ENCODE assay signal across 8 cellular contexts in the genomic region with DNA sequence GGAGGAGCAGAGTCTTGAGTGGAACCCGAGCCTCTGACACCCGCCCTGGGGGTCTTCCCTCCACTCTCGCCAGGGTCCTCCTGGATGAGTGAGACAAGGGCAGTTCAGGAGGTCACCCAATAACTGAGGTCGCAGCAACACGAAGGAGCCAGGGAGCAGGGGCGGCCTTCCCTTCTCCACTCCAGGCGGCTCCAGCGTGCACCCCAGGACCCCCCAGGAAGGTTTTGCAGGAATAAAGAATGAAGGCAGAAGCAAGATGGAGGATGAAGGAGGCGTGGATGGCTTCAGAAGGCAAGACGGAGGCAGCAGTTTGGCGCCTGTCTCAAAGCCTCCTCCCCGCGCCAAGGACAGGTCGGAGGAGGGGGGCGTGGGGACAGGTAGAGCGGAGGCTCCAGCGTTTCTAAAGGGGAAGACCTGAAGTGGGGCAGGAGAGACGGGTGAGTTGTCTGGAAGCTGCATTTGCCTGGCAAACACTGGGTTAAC. TPM values are rescaled to one million over a fixed set of nuclear protein-coding genes. Genes with fewer than 3 reads are reported as not detected.
DNase-seq lines count a peak whose midpoint lies in the region; ATAC-seq and TF ChIP-seq lines count a peak whose summit lies in the region.

No MANE protein-coding gene starts in this region.

- H3K27me3 Mint-ChIP-seq in activated CD4-positive, alpha-beta memory T cell treated with anti-CD3 and anti-CD28 coated beads for 36 hours, result peaks cover 9% of the 10 kb centered on the region

- H3K4me1 ChIP-seq in HAP-1, result peaks cover 33% of the 10 kb centered on the region
- peaks cover 27% of the 10 kb centered on the region for H3K4me1 ChIP-seq in iPS DF 6.9 (ENCODE audit: control insufficient read depth, insufficient read depth, low read length)
- peaks cover 25 to 68% (median 46%) of the 10 kb centered on the region in 6 donors for H3K4me1 ChIP-seq in spleen

- H3K4me3 ChIP-seq in HAP-1 (peak overlapping the region; percentile 76), iPS DF 6.9 (ENCODE audit: low read length) (peak overlapping the region; percentile 95; the same call in 1 of the 2 replicates), spleen (peak overlapping the region in 7 of 8 donors; percentile 54 to 82 (median 67))

- peak overlapping the region; percentile 83 for H3K4me3 Mint-ChIP-seq in activated CD4-positive, alpha-beta memory T cell treated with anti-CD3 and anti-CD28 coated beads for 36 hours

- peaks cover 6% of the 10 kb centered on the region for H3K36me3 ChIP-seq in HAP-1 (replicated peaks)
- H3K36me3 ChIP-seq in iPS DF 6.9 (ENCODE audit: control insufficient read depth, insufficient read depth, low read length), result no peaks in the 10 kb centered on the region
- no peaks in the 10 kb centered on the region for H3K36me3 ChIP-seq in spleen

- CTCF ChIA-PET in activated CD4-positive, alpha-beta memory T cell treated with anti-CD3 and anti-CD28 coated beads for 36 hours (lab: Charles Lee), result interaction anchor here (0.6 to 2.1 kb wide), 9 partner anchors 9 to 189 kb away, joined by 3 to 13 read pairs (median 3); no protein-coding TSS in a partner anchor

- no CpG with 5 or more reads among the region's 18 CpGs for WGBS in iPS DF 6.9 (ENCODE audit: insufficient coverage, insufficient read length)
- 46 to 58% (median 50%) methylated on average over 18 of the region's 18 CpGs for WGBS in spleen, 5 donors

- POLR2A ChIA-PET in activated CD4-positive, alpha-beta memory T cell treated with anti-CD3 and anti-CD28 coated beads for 36 hours (lab: Charles Lee), result interaction anchor here (1.0 to 1.3 kb wide), 2 partner anchors 9 to 120 kb away, joined by 4 read pairs; no protein-coding TSS in a partner anchor

- intact Hi-C loops in activated CD4-positive, alpha-beta memory T cell treated with anti-CD3 and anti-CD28 coated beads for 36 hours (cut with micrococcal nuclease), result loop anchor here (2.0 kb wide), 1 partner anchor 15 kb away; no protein-coding TSS in a partner anchor
- intact Hi-C loops in spleen (cut with DNase I; ENCODE audit: low total_unique reads), result no loop called here

- H3K4me1 Mint-ChIP-seq in activated CD4-positive, alpha-beta memory T cell treated with anti-CD3 and anti-CD28 coated beads for 36 hours (ENCODE audit: low read depth), result peaks cover 36% of the 10 kb centered on the region

- no peak for TF ChIP-seq CTCF in spleen (IDR thresholded peaks at IDR 0.05 in 8 of 11, conservative IDR thresholded peaks at IDR 0.05 in 3 of 11)

- in situ Hi-C loops in HAP-1 (cut with MboI; ENCODE audit: low sequenced_read_pairs), result no loop called here

- ATAC-seq in HG03095 (IDR thresholded peaks at IDR 0.05; ENCODE audit: unreplicated experiment), result no peak

- TF ChIP-seq POLR2A in spleen (IDR thresholded peaks at IDR 0.05), result no peak

- H3K36me3 Mint-ChIP-seq in activated CD4-positive, alpha-beta memory T cell treated with anti-CD3 and anti-CD28 coated beads for 36 hours, result no peaks in the 10 kb centered on the region

- H3K27ac ChIP-seq in iPS DF 6.9 (ENCODE audit: low read length) (no peak overlapping the region), spleen (peak overlapping the region in 3 of 8 donors; percentile 74 to 84 (median 79))

- H3K27me3 ChIP-seq in HAP-1 (ENCODE audit: low read depth) (no peaks in the 10 kb centered on the region), iPS DF 6.9 (ENCODE audit: control insufficient read depth, insufficient read depth, low read length) (no peaks in the 10 kb centered on the region), spleen (replicated peaks in 1 of 7) (peaks cover 0 to 70% (median 13%) of the 10 kb centered on the region in 7 donors)

- H3K9me3 Mint-ChIP-seq in activated CD4-positive, alpha-beta memory T cell treated with anti-CD3 and anti-CD28 coated beads for 36 hours, result no peaks in the 10 kb centered on the region

- DNase-seq in HAP-1 (ENCODE audit: low spot score in 2 of 2) (no peak), iPS DF 6.9 (ENCODE audit: low read depth, low spot score) (no peak), spleen (no peak), NCI-H2227 treated with DMSO at 0.1 percent for 48 hours (lab: John Stamatoyannopoulos, UW) (no peak), SHP77 treated with DMSO at 0.1 percent for 48 hours (lab: John Stamatoyannopoulos, UW) (no peak), NCI-H748 (lab: John Stamatoyannopoulos, UW; ENCODE audit: unreplicated experiment) (no peak)
- DNase-seq in activated CD4-positive, alpha-beta memory T cell treated with anti-CD3 and anti-CD28 coated beads for 36 hours, result no peak

- no peaks in the 10 kb centered on the region for H3K9me3 ChIP-seq in HAP-1
- no peaks in the 10 kb centered on the region for H3K9me3 ChIP-seq in iPS DF 6.9 (ENCODE audit: control insufficient read depth, insufficient read depth, low read length)
- no peaks in the 10 kb centered on the region for H3K9me3 ChIP-seq in spleen

- H3K27ac Mint-ChIP-seq in activated CD4-positive, alpha-beta memory T cell treated with anti-CD3 and anti-CD28 coated beads for 36 hours, result no peak overlapping the region

RNA-seq across cellular contexts. Expression of gene ITM2C, which starts 0.6 kb away (rescaled TPM):
- 10 to 100 TPM; 19.5 to 23.0 TPM for total RNA-seq in activated CD4-positive, alpha-beta memory T cell treated with anti-CD3 and anti-CD28 coated beads for 36 hours
- total RNA-seq in spleen, result 100 to 1,000 TPM in 2 of 7 donors, 10 to 100 TPM in 5; 58.5 to 150 (median 87.6) TPM
- polyA plus RNA-seq in spleen, result 100 to 1,000 TPM in 2 of 3 donors, 10 to 100 TPM in 1; 97.5 to 148 (median 108) TPM
